8 cellular contexts compared by ENCODE assay signal in genomic region chr1:28914228-28915035, GRCh38. TPM values are rescaled to one million over a fixed set of nuclear protein-coding genes. Genes with fewer than 3 reads are reported as not detected.
DNase-seq lines count a peak whose midpoint lies in the region; ATAC-seq and TF ChIP-seq lines count a peak whose summit lies in the region.

TSS of gene EPB41 (plus strand) at chr1:28914569. CDS start at chr1:28987438, 72,869 bp downstream.

- peaks cover 47% of the 10 kb centered on the region for H3K79me2 ChIP-seq in OCI-LY3 (ENCODE audit: low read length)

- peak within 1 kb of the TSS; percentile 81 for H3K27ac Mint-ChIP-seq in Caco-2 (ENCODE audit: unreplicated experiment)

- no peak within 1 kb of the TSS for H2BK5ac ChIP-seq in IMR-90 (ENCODE audit: low read depth, low read length, poor library complexity, severe bottlenecking)

- H2AK9ac ChIP-seq in IMR-90 (replicated peaks; ENCODE audit: low read depth, low read length, poor library complexity): peak within 1 kb of the TSS; percentile 1

- peak; percentile 93 to 94 for DNase-seq in Caco-2
- DNase-seq in IMR-90: peak; percentile 88
- peak; percentile 92 for DNase-seq in activated T-cell treated with anti-CD3 and anti-CD28 coated beads for 1 hour (ENCODE audit: low read depth)
- DNase-seq in epithelial cell of esophagus (ENCODE audit: low read depth): peak; percentile 84
- DNase-seq in mucosa of descending colon: peak; percentile 93 to 94 (median 93)
- peak; percentile 89 to 91 for DNase-seq in stimulated activated CD8-positive, alpha-beta memory T cell treated with anti-CD3 and anti-CD28 coated beads, Interleukin-2, amount 100 ng/mL, for 48 hours (ENCODE audit: low read depth in 2 of 2)

- H3K9me3 ChIP-seq in Caco-2 (no peaks in the 10 kb centered on the region), IMR-90 (ENCODE audit: control insufficient read depth, insufficient read depth, low read length) (no peaks in the 10 kb centered on the region), OCI-LY3 (ENCODE audit: insufficient read depth, low read length) (no peaks in the 10 kb centered on the region), mucosa of descending colon (no peaks in the 10 kb centered on the region)

- peak within 1 kb of the TSS; percentile 81 for H3K4me3 Mint-ChIP-seq in Caco-2 (ENCODE audit: unreplicated experiment)

- no peaks in the 10 kb centered on the region for H3K79me1 ChIP-seq in IMR-90 (ENCODE audit: low read depth in 1 of 2, low read length in 2 of 2)

- no peaks in the 10 kb centered on the region for H3K27me3 ChIP-seq in Caco-2 (replicated peaks; ENCODE audit: control insufficient read depth, insufficient read depth, low read length)
- H3K27me3 ChIP-seq in IMR-90 (ENCODE audit: control insufficient read depth, insufficient read depth, low read length): no peaks in the 10 kb centered on the region
- H3K27me3 ChIP-seq in OCI-LY3 (ENCODE audit: low read depth, low read length): no peaks in the 10 kb centered on the region

- no peaks in the 10 kb centered on the region for H3K4me1 Mint-ChIP-seq in Caco-2 (ENCODE audit: low read depth, unreplicated experiment)

- POLR2A ChIA-PET in Caco-2 (lab: Charles Lee): interaction anchor here (0.6 to 1.8 kb wide), 13 partner anchors 14 to 271 kb away, joined by 3 to 10 read pairs (median 4); partner anchors contain the start of genes GMEB1, RNU11, SRSF4 and TAF12
- POLR2A ChIA-PET in IMR-90 (lab: Charles Lee; ENCODE audit: unreplicated experiment): interaction anchor here (0.5 to 0.7 kb wide), 3 partner anchors 11 to 14 kb away, joined by 3 to 6 read pairs (median 4); no protein-coding TSS in a partner anchor

- H3K4me1 ChIP-seq in Caco-2 (peaks cover 6% of the 10 kb centered on the region; the same call in 1 of the 2 replicates), IMR-90 (ENCODE audit: control insufficient read depth, insufficient read depth, low read length) (peaks cover 5% of the 10 kb centered on the region; the same call in 1 of the 2 replicates), OCI-LY3 (ENCODE audit: low read length) (peaks cover 13% of the 10 kb centered on the region), mucosa of descending colon (ENCODE audit: low read depth) (peaks cover 8% of the 10 kb centered on the region)

- H3K27me3 Mint-ChIP-seq in Caco-2 (ENCODE audit: insufficient read depth, unreplicated experiment): no peaks in the 10 kb centered on the region

- H3K4me2 ChIP-seq in IMR-90 (ENCODE audit: low read depth, low read length) (peak within 1 kb of the TSS; percentile 96), OCI-LY3 (ENCODE audit: low read length) (peak within 1 kb of the TSS; percentile 94)

- no peak within 1 kb of the TSS for H2BK20ac ChIP-seq in IMR-90 (ENCODE audit: low read depth, low read length)

- peak within 1 kb of the TSS; percentile 73 for H3K4me3 ChIP-seq in Caco-2 (ENCODE audit: low read depth, low read length)
- peak within 1 kb of the TSS; percentile 62 for H3K4me3 ChIP-seq in IMR-90 (ENCODE audit: insufficient read depth, low read depth, low read length)
- peak within 1 kb of the TSS; percentile 92 for H3K4me3 ChIP-seq in OCI-LY3 (ENCODE audit: low read length)
- peak within 1 kb of the TSS; percentile 54 for H3K4me3 ChIP-seq in epithelial cell of esophagus (ENCODE audit: low read length)
- H3K4me3 ChIP-seq in mucosa of descending colon: peak within 1 kb of the TSS; percentile 62

- no peak for TF ChIP-seq RAD21 in IMR-90 (IDR thresholded peaks at IDR 0.05; ENCODE audit: low read length)

- H4K20me1 ChIP-seq in IMR-90 (ENCODE audit: insufficient read depth, low read length): no peaks in the 10 kb centered on the region
- peaks cover 22% of the 10 kb centered on the region for H4K20me1 ChIP-seq in OCI-LY3 (ENCODE audit: insufficient read depth, low read length)

- H2AFZ ChIP-seq in IMR-90 (replicated peaks; ENCODE audit: low read length, poor library complexity) (peak within 1 kb of the TSS; percentile 89), OCI-LY3 (ENCODE audit: low read depth, low read length) (0 out of 2 replicates have a peak within 1 kb of the TSS, but pooled peaks have one; percentile 68)

- H3K9me1 ChIP-seq in IMR-90 (ENCODE audit: insufficient read depth, low read length): 0 out of 2 replicates have a peak, but pooled peaks cover 3% of the 10 kb centered on the region

- H3K27ac ChIP-seq in IMR-90 (ENCODE audit: insufficient read depth, low read length) (no peak within 1 kb of the TSS), OCI-LY3 (ENCODE audit: low read length) (no peak within 1 kb of the TSS)

- intact Hi-C loops in Caco-2 (cut with micrococcal nuclease; ENCODE audit: unreplicated experiment) (loop anchor here (1.0 kb wide), 1 partner anchor 27 kb away; no protein-coding TSS in a partner anchor), IMR-90 (cut with micrococcal nuclease) (no loop called here), mucosa of descending colon (cut with DNase I, micrococcal nuclease) (no loop called here)

- H2BK15ac ChIP-seq in IMR-90 (ENCODE audit: low read depth, low read length): 0 out of 3 replicates have a peak within 1 kb of the TSS, but pooled peaks have one; percentile 10

- H3K36me3 ChIP-seq in Caco-2 (ENCODE audit: control insufficient read depth, insufficient read depth, low read length) (no peaks in the 10 kb centered on the region), IMR-90 (ENCODE audit: control insufficient read depth, insufficient read depth, low read length) (no peaks in the 10 kb centered on the region), OCI-LY3 (replicated peaks; ENCODE audit: low read depth, low read length) (no peaks in the 10 kb centered on the region), mucosa of descending colon (ENCODE audit: low read depth) (no peaks in the 10 kb centered on the region)

- dilution Hi-C loops in IMR-90 (cut with HindIII; ENCODE audit: low sequenced_read_pairs, unreplicated experiment): no loop called here

- peak; percentile 73 for ATAC-seq in GM21526 (IDR thresholded peaks at IDR 0.05; ENCODE audit: low FRiP score, unreplicated experiment)
- ATAC-seq in IMR-90 (ENCODE audit: low read depth): peak; percentile 97
- ATAC-seq in mucosa of descending colon: peak; percentile 97

- TF ChIP-seq POLR2A in IMR-90 (IDR thresholded peaks at IDR 0.05; ENCODE audit: low read depth, low read length): no peak

- H3K9ac ChIP-seq in IMR-90 (ENCODE audit: low read depth, low read length) (peak within 1 kb of the TSS; percentile 29), OCI-LY3 (ENCODE audit: low read length) (peak within 1 kb of the TSS; percentile 56)

- peak within 1 kb of the TSS; percentile 76 to 83; a peak in 3 of 4 replicates for H4K8ac ChIP-seq in IMR-90 (ENCODE audit: low read depth in 2 of 2, low read length in 2 of 2)

- H3K56ac ChIP-seq in IMR-90 (ENCODE audit: extremely low read depth, insufficient read depth, low read length): no peak within 1 kb of the TSS

- H3K23ac ChIP-seq in IMR-90 (ENCODE audit: low read depth, low read length): peak within 1 kb of the TSS; percentile 74

- no peak within 1 kb of the TSS; the same call in 1 of the 2 replicates for H4K5ac ChIP-seq in IMR-90 (ENCODE audit: low read depth, low read length)

- CTCF ChIA-PET in Caco-2 (lab: Charles Lee): interaction anchor here (0.7 to 2.1 kb wide), 5 partner anchors 26 to 267 kb away, joined by 3 to 11 read pairs (median 3); partner anchors contain the start of gene SRSF4
- CTCF ChIA-PET in IMR-90 (lab: Yijun Ruan, JAX): interaction anchor here (0.6 to 1.7 kb wide), 3 partner anchors 19 to 1136 kb away, joined by 4 to 7 read pairs (median 4); no protein-coding TSS in a partner anchor

- H3K18ac ChIP-seq in IMR-90 (ENCODE audit: low read depth, low read length): no peak within 1 kb of the TSS; the same call in 1 of the 2 replicates

- no peak for TF ChIP-seq CTCF in Caco-2 (IDR thresholded peaks at IDR 0.05; ENCODE audit: insufficient read depth in 1 of 2, low read depth in 1 of 2, low read length in 1 of 2, severe bottlenecking in 1 of 2, unreplicated experiment in 1 of 2)
- TF ChIP-seq CTCF in IMR-90 (conservative IDR thresholded peaks at IDR 0.05; ENCODE audit: low read depth, low read length): no peak
- no peak for TF ChIP-seq CTCF in OCI-LY3 (IDR thresholded peaks at IDR 0.05; ENCODE audit: low read depth, low read length)
- TF ChIP-seq CTCF in epithelial cell of esophagus (IDR thresholded peaks at IDR 0.05; ENCODE audit: insufficient read depth, low read depth, low read length, missing control alignments): no peak
- no peak for TF ChIP-seq CTCF in mucosa of descending colon (IDR thresholded peaks at IDR 0.05)

- in situ Hi-C loops in IMR-90 (cut with MboI; ENCODE audit: low sequenced_read_pairs): no loop called here

- WGBS in IMR-90 (ENCODE audit: extremely low coverage in 2 of 2, insufficient read length in 1 of 2), 2 experiments: 1% methylated on average over 55 of the region's 95 CpGs; no CpG with 5 or more reads in 1 of the 2 experiments

- H2AK5ac ChIP-seq in IMR-90 (ENCODE audit: low read depth, low read length): no peak within 1 kb of the TSS

- H3K4ac ChIP-seq in IMR-90 (ENCODE audit: low read depth, low read length): peak within 1 kb of the TSS; percentile 58

- H3K14ac ChIP-seq in IMR-90 (replicated peaks; ENCODE audit: low read depth, low read length): peak within 1 kb of the TSS; percentile 31; the same call in 1 of the 2 replicates

- no peak within 1 kb of the TSS; the same call in 1 of the 2 replicates for H4K91ac ChIP-seq in IMR-90 (ENCODE audit: insufficient read depth, low read depth, low read length)

- H3K9me3 Mint-ChIP-seq in Caco-2 (ENCODE audit: unreplicated experiment): no peaks in the 10 kb centered on the region

- H2BK120ac ChIP-seq in IMR-90 (ENCODE audit: low read depth, low read length): no peak within 1 kb of the TSS

- BruUV-seq in Caco-2 (replicated peaks; lab: Mats Ljungman, UMichigan) (no TSS peak), IMR-90 (replicated peaks; lab: Mats Ljungman, UMichigan) (no TSS peak)

- H3K36me3 Mint-ChIP-seq in Caco-2 (ENCODE audit: insufficient read depth, unreplicated experiment): no peaks in the 10 kb centered on the region

TF ChIP-seq in IMR-90, 13 proteins besides CTCF, POLR2A, EP300 and RAD21 (continues in another document):
- TF ChIP-seq NFE2L2 (IDR thresholded peaks at IDR 0.05; ENCODE audit: low read depth, low read length): no peak
- TF ChIP-seq BHLHE40 (IDR thresholded peaks at IDR 0.05; ENCODE audit: low read depth, low read length): no peak
- TF ChIP-seq RCOR1 (IDR thresholded peaks at IDR 0.05; ENCODE audit: insufficient replicate concordance, low read length): no peak
- peak; percentile 83; the same call in 1 of the 2 replicates for TF ChIP-seq MAZ (IDR thresholded peaks at IDR 0.05; ENCODE audit: borderline replicate concordance, low read depth, low read length)
- TF ChIP-seq CHD1 (IDR thresholded peaks at IDR 0.05; ENCODE audit: low read depth, low read length): no peak
- no peak for TF ChIP-seq SMC3 (IDR thresholded peaks at IDR 0.05; ENCODE audit: low read depth, low read length)

RNA-seq across cellular contexts. Expression of gene EPB41, which starts in this region (rescaled TPM):
- total RNA-seq in Caco-2 (2022) (29.5 and 29.8 TPM in 2 replicates), IMR-90 (2012; rRNA removed) (8.1 and 10.0 TPM in 2 replicates), mucosa of descending colon (10 to 100 TPM; 45.8 to 82.2 (median 76.3) TPM)
- polyA plus RNA-seq in IMR-90 (2012; rRNA removed): 3.1 and 4.6 TPM in 2 replicates
- 1.3 TPM in 2 replicates for polyA plus RNA-seq in IMR-90 (2012; cell fraction: cytosol; rRNA removed)
- polyA plus RNA-seq in IMR-90 (2012; cell fraction: nucleus; rRNA removed; ENCODE audit: low replicate concordance): 2.2 and 12.8 TPM in 2 replicates
